1 cellular context compared by ENCODE assay signal in genomic region chrX:155997436-155997835, GRCh38.
A peak's percentile ranks its signal among the peaks of the same experiment; 100 is the strongest.
TF ChIP-seq lines count a peak whose summit lies in the region.

Gene IL9R, plus strand, starts transcription at chrX:155997696. Its CDS starts 64 bp downstream, at chrX:155997760.

TF ChIP-seq in GM12878, 131 proteins besides CTCF, POLR2A, EP300 and RAD21 (continued from another document and continues in another):
- TF ChIP-seq FOXM1 (IDR thresholded peaks at IDR 0.05; ENCODE audit: low read depth, low read length) (no peak), SIX5 (IDR thresholded peaks at IDR 0.05; ENCODE audit: low read depth, low read length, severe bottlenecking) (no peak), PBX3 (IDR thresholded peaks at IDR 0.05; ENCODE audit: insufficient replicate concordance, low read depth, low read length) (peak; percentile 10), LARP7 (IDR thresholded peaks at IDR 0.05) (no peak), ZNF384 (IDR thresholded peaks at IDR 0.05; ENCODE audit: borderline replicate concordance, low read depth, low read length) (no peak), BRCA1 (IDR thresholded peaks at IDR 0.05; ENCODE audit: low read depth, low read length) (no peak), TARDBP (IDR thresholded peaks at IDR 0.05; ENCODE audit: borderline replicate concordance) (no peak), IKZF1 (conservative IDR thresholded peaks at IDR 0.05) (peak; percentile 24; the same call in 1 of the 2 replicates), NFXL1 (IDR thresholded peaks at IDR 0.05; ENCODE audit: borderline replicate concordance) (no peak), USF1 (IDR thresholded peaks at IDR 0.05; ENCODE audit: borderline replicate concordance, extremely low read length, insufficient read depth, low read depth, low read length) (no peak), RELA (IDR thresholded peaks at IDR 0.05; ENCODE audit: borderline replicate concordance, partially characterized antibody) (no peak), HCFC1 (IDR thresholded peaks at IDR 0.05; ENCODE audit: low read length) (no peak), RB1 (IDR thresholded peaks at IDR 0.05; ENCODE audit: borderline replicate concordance) (no peak), ATF2 (IDR thresholded peaks at IDR 0.05; ENCODE audit: low read length) (no peak), SRF (IDR thresholded peaks at IDR 0.05; ENCODE audit: low read depth in 2 of 2, low read length in 2 of 2) (no peak), RUNX3 (IDR thresholded peaks at IDR 0.05; ENCODE audit: low read length) (peak; percentile 93), ZBTB11 (CRISPR knock-in tag; IDR thresholded peaks at IDR 0.05) (no peak), IRF3 (IDR thresholded peaks at IDR 0.05) (no peak), HSF1 (IDR thresholded peaks at IDR 0.05; ENCODE audit: low read depth, low read length) (no peak), SMARCA5 (IDR thresholded peaks at IDR 0.05) (no peak), YY1 (IDR thresholded peaks at IDR 0.05; ENCODE audit: low read depth, low read length) (no peak), NRF1 (conservative IDR thresholded peaks at IDR 0.05; ENCODE audit: low read depth, low read length) (no peak), NR2C2 (IDR thresholded peaks at IDR 0.05; ENCODE audit: borderline replicate concordance, control insufficient read depth, insufficient read length, low read depth) (no peak), BCLAF1 (IDR thresholded peaks at IDR 0.05) (no peak), BMI1 (IDR thresholded peaks at IDR 0.05; ENCODE audit: borderline replicate concordance) (no peak), NBN (IDR thresholded peaks at IDR 0.05) (no peak), NFIC (IDR thresholded peaks at IDR 0.05; ENCODE audit: low read depth, low read length) (no peak), ELK1 (IDR thresholded peaks at IDR 0.05; ENCODE audit: low read depth, low read length) (no peak), CREB1 (IDR thresholded peaks at IDR 0.05; ENCODE audit: low read depth) (peak; percentile 77), BCL3 (IDR thresholded peaks at IDR 0.05; ENCODE audit: borderline replicate concordance, insufficient read depth, low read depth, low read length, poor library complexity, severe bottlenecking) (no peak), BACH1 (IDR thresholded peaks at IDR 0.05; ENCODE audit: borderline replicate concordance) (no peak), NKRF (conservative IDR thresholded peaks at IDR 0.05) (no peak), TBL1XR1 (IDR thresholded peaks at IDR 0.05; ENCODE audit: low read depth, low read length) (no peak), ZNF274 (IDR thresholded peaks at IDR 0.05; ENCODE audit: insufficient read depth, insufficient read length) (no peak), MAX (IDR thresholded peaks at IDR 0.05; ENCODE audit: low read depth, low read length) (no peak), CBX5 (IDR thresholded peaks at IDR 0.05; ENCODE audit: low read depth) (no peak), CREM (IDR thresholded peaks at IDR 0.05; ENCODE audit: low read depth) (peak; percentile 78), MTA2 (IDR thresholded peaks at IDR 0.05; ENCODE audit: low read depth) (peak; percentile 52; the same call in 1 of the 2 replicates), ZBTB33 (IDR thresholded peaks at IDR 0.05) (no peak), BHLHE40 (IDR thresholded peaks at IDR 0.05; ENCODE audit: borderline replicate concordance in 1 of 2, low read depth in 2 of 2, low read length in 1 of 2) (peak; percentile 20 to 64; a peak in 1 of 4 replicates), SUPT20H (IDR thresholded peaks at IDR 0.05; ENCODE audit: borderline replicate concordance, control insufficient read depth, low read depth, low read length) (no peak)
